16 cellular contexts compared by ENCODE assay signal in genomic region chr19:42469311-42470239, GRCh38. TPM values are rescaled to one million over a fixed set of nuclear protein-coding genes. Genes with fewer than 3 reads are reported as not detected.
DNase-seq lines count a peak whose midpoint lies in the region; ATAC-seq, FAIRE-seq and TF ChIP-seq lines count a peak whose summit lies in the region.
"Had no signal": no experiment of that assay in that cellular context is flagged by ENCODE, and none has a peak within 500 bp of the region (broad histone marks: within the 10 kb centered on the region; RNA-seq: fewer than 3 reads in every experiment).

No MANE protein-coding gene starts in this region.

- no peaks in the 10 kb centered on the region for H3K27me3 Mint-ChIP-seq in T-helper 17 cell
- H3K27me3 Mint-ChIP-seq: CD4-positive, alpha-beta T cell had no signal

- H3K4me2 ChIP-seq in A549 (0 out of 3 replicates have a peak overlapping the region, but pooled peaks have one; percentile 5), GM23248 (ENCODE audit: unreplicated experiment) (no peak overlapping the region)

- POLR2A ChIA-PET in A549 (lab: Yijun Ruan, JAX) = interaction anchor here (0.7 kb wide), 1 partner anchor 403 kb away, joined by 4 read pairs; no protein-coding TSS in a partner anchor

- H3K9me2 ChIP-seq in GM23248 (ENCODE audit: insufficient read depth) = no peaks in the 10 kb centered on the region

- no peak for TF ChIP-seq POLR2A in A549 (IDR thresholded peaks at IDR 0.05; ENCODE audit: low read length)

- peaks cover 12% of the 10 kb centered on the region for H3K4me1 Mint-ChIP-seq in T-helper 17 cell

- H2AFZ ChIP-seq in GM23248 = no peak overlapping the region

- TF ChIP-seq CTCF in A549 (IDR thresholded peaks at IDR 0.05) = no peak

- H3K36me3 Mint-ChIP-seq in T-helper 17 cell (ENCODE audit: low read depth) = no peaks in the 10 kb centered on the region
- H3K36me3 Mint-ChIP-seq: naive thymus-derived CD4-positive, alpha-beta T cell had no signal

- H3K79me2 ChIP-seq in GM23248 (ENCODE audit: insufficient read depth) = no peaks in the 10 kb centered on the region

- 54% methylated on average over 8 of the region's 8 CpGs for WGBS in A549 (ENCODE audit: missing lambda C conversion rate)
- 55 to 57% methylated on average over 8 of the region's 8 CpGs for WGBS in GM23248 (ENCODE audit: low coverage in 1 of 2, low lambda C conversion rate in 2 of 2, missing lambda C conversion rate in 2 of 2), 2 experiments

- FAIRE-seq in A549 (lab: Jason Lieb, UNC) = no peak

- peaks cover 17% of the 10 kb centered on the region for H3F3A ChIP-seq in GM23248 (ENCODE audit: insufficient read depth)

- ATAC-seq in A549 = no peak
- ATAC-seq in T-helper 17 cell = no peak
- ATAC-seq in HG03378 (IDR thresholded peaks at IDR 0.05; ENCODE audit: unreplicated experiment) = no peak
- ATAC-seq: naive thymus-derived CD4-positive, alpha-beta T cell had no signal

- no peak for TF ChIP-seq RAD21 in A549 (conservative IDR thresholded peaks at IDR 0.05 in 1 of 2, IDR thresholded peaks at IDR 0.05 in 1 of 2)

- no peaks in the 10 kb centered on the region for H3K9me3 ChIP-seq in A549
- H3K9me3 ChIP-seq in GM23248 (ENCODE audit: low read depth) = no peaks in the 10 kb centered on the region
- H3K9me3 ChIP-seq in T-helper 17 cell (ENCODE audit: control insufficient read depth, low read length, poor library complexity, severe bottlenecking) = no peaks in the 10 kb centered on the region

- no peak overlapping the region for H3K4me3 Mint-ChIP-seq in T-helper 17 cell
- H3K4me3 Mint-ChIP-seq: CD4-positive, alpha-beta T cell; naive thymus-derived CD4-positive, alpha-beta T cell had no signal

- H3K27ac ChIP-seq in A549 = no peak overlapping the region
- H3K27ac ChIP-seq in GM23248 = no peak overlapping the region

- H3K27me3 ChIP-seq in GM23248 (replicated peaks; ENCODE audit: insufficient read depth) = peaks cover 40% of the 10 kb centered on the region

- no peaks in the 10 kb centered on the region for H3K36me3 ChIP-seq in GM23248 (ENCODE audit: low read depth)

- peak overlapping the region; percentile 24 for H3K27ac Mint-ChIP-seq in T-helper 17 cell
- H3K27ac Mint-ChIP-seq: CD4-positive, alpha-beta T cell; naive thymus-derived CD4-positive, alpha-beta T cell had no signal

- no peaks in the 10 kb centered on the region for H4K20me1 ChIP-seq in GM23248 (ENCODE audit: insufficient read depth)

- CTCF ChIA-PET in A549 (lab: Yijun Ruan, JAX) = interaction anchor here (0.6 to 9.6 kb wide), 15 partner anchors 12 to 337 kb away, joined by 3 to 92 read pairs (median 4); partner anchors contain the start of genes CEACAM1 and POU2F2

- H3K4me3 ChIP-seq in A549 (no peak overlapping the region), GM23248 (no peak overlapping the region)

- in situ Hi-C loops in GM23248 (cut with MboI) = no loop called here

- DNase-seq in A549 (ENCODE audit: low read depth in 1 of 2, low spot score in 1 of 2) (no peak), GM23248 (peak; percentile 19), T-helper 17 cell (no peak), left kidney (ENCODE audit: low read depth, low spot score) (peak; percentile 36), AG08396 (ENCODE audit: low spot score) (no peak), pons (ENCODE audit: low spot score) (no peak)
- DNase-seq in activated naive CD4-positive, alpha-beta T cell treated with anti-CD3 and anti-CD28 coated beads, Interleukin-2, amount 50 U/mL, for 16 hours = no peak
- DNase-seq: CD4-positive, alpha-beta T cell; naive thymus-derived CD4-positive, alpha-beta T cell; NCI-H2029; OCI-M1; T1000 had no signal

- TF ChIP-seq EP300 in A549 (IDR thresholded peaks at IDR 0.05) = no peak

- H3K9ac ChIP-seq in GM23248 = no peak overlapping the region

- H3K4me1 ChIP-seq in A549 = peaks cover 33% of the 10 kb centered on the region
- peaks cover 23% of the 10 kb centered on the region for H3K4me1 ChIP-seq in GM23248 (ENCODE audit: insufficient read depth)

TF ChIP-seq in A549, 52 proteins besides CTCF, POLR2A, EP300 and RAD21:
- 0 out of 2 replicates have a peak, but pooled peaks have one; percentile 5 for TF ChIP-seq HES2 (IDR thresholded peaks at IDR 0.05)
- TF ChIP-seq ELK1 (IDR thresholded peaks at IDR 0.05; ENCODE audit: low read depth, low read length) = no peak
- TF ChIP-seq EHMT2 (IDR thresholded peaks at IDR 0.05; ENCODE audit: low read depth) = no peak
- TF ChIP-seq FOSL2 (IDR thresholded peaks at IDR 0.05) = no peak
- TF ChIP-seq FOSL2 (CRISPR knock-in tag; IDR thresholded peaks at IDR 0.05) = 0 out of 2 replicates have a peak, but pooled peaks have one; percentile 10

RNA-seq across cellular contexts. Expression of gene CXCL17, which starts 26.8 kb away (rescaled TPM):
- 0.13 and 0.14 TPM in 2 replicates for polyA plus RNA-seq in A549 (2011; rRNA removed)
- 0.08 and 0.09 TPM in 2 replicates for polyA plus RNA-seq in A549 (2012; cell fraction: cytosol; rRNA removed)
- polyA plus RNA-seq in A549 (2012; cell fraction: nucleus; rRNA removed) = not detected in 2 replicates
- not detected in 3 replicates for polyA plus RNA-seq in A549 (2017; fragmentation: RNase III; extraction: RNeasy Plus Mini Kit Qiagen cat#74134 plus additional on column Dnase treatment)
- not detected in 2 replicates for polyA minus RNA-seq in A549 (2011; rRNA and poly(A)+ RNA removed)
- not detected in 2 replicates for total RNA-seq in GM23248 (2014; rRNA removed; shearing (Covaris generic))
- polyA plus RNA-seq in GM23248 (2016; fragmentation: Nextera tagmentation; extraction: Ambion mirVana) = not detected in 2 replicates
- total RNA-seq in T-helper 17 cell = not detected
- total RNA-seq: cardiac septum; CD4-positive, alpha-beta T cell; epithelial cell of proximal tubule; naive thymus-derived CD4-positive, alpha-beta T cell; skeletal muscle tissue had no signal

RNA-seq across cellular contexts. Expression of gene LIPE, which starts 42.4 kb away (rescaled TPM):
- polyA plus RNA-seq in A549 (2011; rRNA removed) (1.6 and 2.6 TPM in 2 replicates), A549 (2017; fragmentation: RNase III; extraction: RNeasy Plus Mini Kit Qiagen cat#74134 plus additional on column Dnase treatment) (2.5 to 3.2 TPM (median 2.7 TPM) in 3 replicates), GM23248 (2016; fragmentation: Nextera tagmentation; extraction: Ambion mirVana) (0.61 and 1.1 TPM in 2 replicates)
- 4.3 and 6.6 TPM in 2 replicates for polyA plus RNA-seq in A549 (2012; cell fraction: cytosol; rRNA removed)
- polyA plus RNA-seq in A549 (2012; cell fraction: nucleus; rRNA removed) = 8.5 and 10.1 TPM in 2 replicates
- 2.3 and 3.4 TPM in 2 replicates for polyA minus RNA-seq in A549 (2011; rRNA and poly(A)+ RNA removed)
- total RNA-seq in GM23248 (2014; rRNA removed; shearing (Covaris generic)) = 0.22 and 0.51 TPM in 2 replicates
- total RNA-seq in T-helper 17 cell = 10 to 100 TPM; 14.5 to 16.9 TPM

RNA-seq across cellular contexts. Expression of gene CEACAM1, which starts 58.7 kb away (rescaled TPM):
- polyA plus RNA-seq in A549 (2011; rRNA removed) (8.9 and 10.1 TPM in 2 replicates), A549 (2017; fragmentation: RNase III; extraction: RNeasy Plus Mini Kit Qiagen cat#74134 plus additional on column Dnase treatment) (0.43 to 0.88 TPM (median 0.52 TPM) in 3 replicates), GM23248 (2016; fragmentation: Nextera tagmentation; extraction: Ambion mirVana) (not detected in 2 replicates)
- 0.54 and 0.87 TPM in 2 replicates for polyA plus RNA-seq in A549 (2012; cell fraction: cytosol; rRNA removed)
- polyA plus RNA-seq in A549 (2012; cell fraction: nucleus; rRNA removed) = 0.91 TPM in 2 replicates
- polyA minus RNA-seq in A549 (2011; rRNA and poly(A)+ RNA removed) = 5.6 and 6.7 TPM in 2 replicates
- not detected in 2 replicates for total RNA-seq in GM23248 (2014; rRNA removed; shearing (Covaris generic))
- total RNA-seq in T-helper 17 cell = 10 to 100 TPM in 1 of 2 donors, 1 to 10 TPM in 1; 5.6 to 10.0 TPM

Comparison
In these comparisons a context has a peak if more than half of its experiments do, and no peak if none do; other contexts are left out.
1. DNase-seq: peak in GM23248 (single experiment) and left kidney (single experiment); none in A549 (0 of 2), T-helper 17 cell (0 of 3), AG08396 (single experiment), pons (single experiment) and activated naive CD4-positive, alpha-beta T cell treated with anti-CD3 and anti-CD28 coated beads, Interleukin-2, amount 50 U/mL, for 16 hours (single experiment).
2. RNA of gene LIPE, which starts 42.4 kb away (total RNA-seq): 14.5 to 16.9 TPM in T-helper 17 cell; 0.22 to 0.51 TPM in GM23248; every median in the first group is over 10 times any median in the second.